ENCODE assay signal across 12 cellular contexts in genomic region chr5:176744584-176744965, GRCh38.
DNase-seq lines count a peak whose midpoint lies in the region; ATAC-seq and TF ChIP-seq lines count a peak whose summit lies in the region.
"Had no signal": no experiment of that assay in that cellular context is flagged by ENCODE, and none has a peak within 500 bp of the region (broad histone marks: within the 10 kb centered on the region; RNA-seq: fewer than 3 reads in every experiment).

No MANE protein-coding gene starts in this region.

- H3K36me3 ChIP-seq in kidney epithelial cell (ENCODE audit: control insufficient read depth, insufficient read depth, low read length) = no peaks in the 10 kb centered on the region
- H3K36me3 ChIP-seq: SJCRH30 had no signal

- CTCF ChIA-PET in WTC11 (lab: Charles Lee) = interaction anchor here (0.5 to 8.1 kb wide), 33 partner anchors 9 to 294 kb away, joined by 3 to 106 read pairs (median 5); partner anchors contain the start of gene TSPAN17
- CTCF ChIA-PET in CD4-positive, alpha-beta T cell (lab: Charles Lee) = no interaction called here

- peaks cover 64% of the 10 kb centered on the region for H3K4me1 Mint-ChIP-seq in WTC11
- peaks cover 28% of the 10 kb centered on the region for H3K4me1 Mint-ChIP-seq in CD4-positive, alpha-beta T cell (ENCODE audit: low read depth)

- H3K27ac ChIP-seq in CD4-positive, alpha-beta T cell (ENCODE audit: low read depth, low read length) = no peak overlapping the region
- H3K27ac ChIP-seq: GM23248, SJCRH30 had no signal

- peaks cover 37% of the 10 kb centered on the region for H3K27me3 Mint-ChIP-seq in WTC11 (ENCODE audit: low read depth)
- H3K27me3 Mint-ChIP-seq in CD4-positive, alpha-beta T cell = peaks cover 68% of the 10 kb centered on the region

- H3K4me3 ChIP-seq in AG10803 (ENCODE audit: low read length) = no peak overlapping the region
- no peak overlapping the region for H3K4me3 ChIP-seq in kidney epithelial cell (ENCODE audit: low read depth, low read length)
- H3K4me3 ChIP-seq: GM23248, SJCRH30 had no signal

- H3K36me3 Mint-ChIP-seq in WTC11 = no peaks in the 10 kb centered on the region
- no peaks in the 10 kb centered on the region for H3K36me3 Mint-ChIP-seq in CD4-positive, alpha-beta T cell (ENCODE audit: low read depth)

- TF ChIP-seq CTCF in AG10803 (conservative IDR thresholded peaks at IDR 0.05; ENCODE audit: low read length) (peak; percentile 12; the same call in 1 of the 2 replicates), GM13976 (IDR thresholded peaks at IDR 0.05; ENCODE audit: borderline replicate concordance, control extremely low read depth, extremely low read depth, insufficient read depth, missing control alignments) (no peak), WTC11 (IDR thresholded peaks at IDR 0.05) (no peak), kidney epithelial cell (IDR thresholded peaks at IDR 0.05; ENCODE audit: insufficient read depth, low read length, poor library complexity, severe bottlenecking) (peak; percentile 43)
- TF ChIP-seq CTCF in CD4-positive, alpha-beta T cell (IDR thresholded peaks at IDR 0.05) = no peak

- H3K9me3 Mint-ChIP-seq in WTC11 = no peaks in the 10 kb centered on the region
- H3K9me3 Mint-ChIP-seq in CD4-positive, alpha-beta T cell = no peaks in the 10 kb centered on the region

- H3K27me3 ChIP-seq in kidney epithelial cell (ENCODE audit: control insufficient read depth, insufficient read depth, low read length) = peaks cover 43% of the 10 kb centered on the region
- peaks cover 76% of the 10 kb centered on the region for H3K27me3 ChIP-seq in CD4-positive, alpha-beta T cell (ENCODE audit: control insufficient read depth, insufficient read depth, low read length)

- DNase-seq in AG10803 (ENCODE audit: low read depth) (no peak), GM13976 (ENCODE audit: low spot score) (peak; percentile 40), WTC11 (ENCODE audit: low spot score) (no peak), kidney epithelial cell (ENCODE audit: low read depth) (no peak), HPDE6-E6E7 (ENCODE audit: extremely low spot score) (no peak), NCI-H2227 treated with DMSO at 0.1 percent for 48 hours (lab: John Stamatoyannopoulos, UW) (no peak)
- no peak for DNase-seq in CD4-positive, alpha-beta T cell
- DNase-seq: activated T-cell treated with anti-CD3 and anti-CD28 coated beads for 4 hours, GM23248, left colon, SJCRH30 had no signal

- H3K9me3 ChIP-seq in CD4-positive, alpha-beta T cell (ENCODE audit: control insufficient read depth, low read length) = no peaks in the 10 kb centered on the region
- H3K9me3 ChIP-seq: SJCRH30 had no signal

- ATAC-seq in WTC11 = no peak; the same call in 1 of the 2 replicates
- ATAC-seq in HG03354 (IDR thresholded peaks at IDR 0.05; ENCODE audit: poor library complexity, severe bottlenecking, unreplicated experiment) = no peak
- no peak for ATAC-seq in CD4-positive, alpha-beta T cell (ENCODE audit: poor library complexity)
- ATAC-seq: left colon had no signal

- intact Hi-C loops in CD4-positive, alpha-beta T cell (cut with DNase I, micrococcal nuclease) = no loop called here

- no peak overlapping the region for H3K27ac Mint-ChIP-seq in WTC11
- H3K27ac Mint-ChIP-seq in CD4-positive, alpha-beta T cell = no peak overlapping the region

- H3K4me3 Mint-ChIP-seq in WTC11 = peak overlapping the region; percentile 70
- H3K4me3 Mint-ChIP-seq in CD4-positive, alpha-beta T cell = no peak overlapping the region

- POLR2A ChIA-PET in WTC11 (lab: Charles Lee) = interaction anchor here (0.7 kb wide), 1 partner anchor 43 kb away, joined by 3 read pairs; no protein-coding TSS in a partner anchor
- POLR2A ChIA-PET in CD4-positive, alpha-beta T cell (lab: Charles Lee) = no interaction called here

- in situ Hi-C loops in GM13976 (cut with MboI; ENCODE audit: low sequenced_read_pairs, unreplicated experiment) = no loop called here

TF ChIP-seq in WTC11, 78 proteins besides CTCF, POLR2A, EP300 and RAD21:
- TF ChIP-seq NFATC4 (CRISPR knock-in tag; IDR thresholded peaks at IDR 0.05) (no peak), IRF1 (CRISPR knock-in tag; IDR thresholded peaks at IDR 0.05) (0 out of 2 replicates have a peak, but pooled peaks have one; percentile 2), GTF2I (CRISPR knock-in tag; conservative IDR thresholded peaks at IDR 0.05) (no peak), ETV6 (CRISPR knock-in tag; IDR thresholded peaks at IDR 0.05) (0 out of 2 replicates have a peak, but pooled peaks have one; percentile 44), NFYB (CRISPR knock-in tag; conservative IDR thresholded peaks at IDR 0.05; ENCODE audit: low read depth) (no peak)
- TF ChIP-seq, protein P1, sequence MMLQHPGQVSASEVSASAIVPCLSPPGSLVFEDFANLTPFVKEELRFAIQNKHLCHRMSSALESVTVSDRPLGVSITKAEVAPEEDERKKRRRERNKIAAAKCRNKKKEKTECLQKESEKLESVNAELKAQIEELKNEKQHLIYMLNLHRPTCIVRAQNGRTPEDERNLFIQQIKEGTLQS (CRISPR knock-in tag; conservative IDR thresholded peaks at IDR 0.05) = no peak
- TF ChIP-seq, protein P2, sequence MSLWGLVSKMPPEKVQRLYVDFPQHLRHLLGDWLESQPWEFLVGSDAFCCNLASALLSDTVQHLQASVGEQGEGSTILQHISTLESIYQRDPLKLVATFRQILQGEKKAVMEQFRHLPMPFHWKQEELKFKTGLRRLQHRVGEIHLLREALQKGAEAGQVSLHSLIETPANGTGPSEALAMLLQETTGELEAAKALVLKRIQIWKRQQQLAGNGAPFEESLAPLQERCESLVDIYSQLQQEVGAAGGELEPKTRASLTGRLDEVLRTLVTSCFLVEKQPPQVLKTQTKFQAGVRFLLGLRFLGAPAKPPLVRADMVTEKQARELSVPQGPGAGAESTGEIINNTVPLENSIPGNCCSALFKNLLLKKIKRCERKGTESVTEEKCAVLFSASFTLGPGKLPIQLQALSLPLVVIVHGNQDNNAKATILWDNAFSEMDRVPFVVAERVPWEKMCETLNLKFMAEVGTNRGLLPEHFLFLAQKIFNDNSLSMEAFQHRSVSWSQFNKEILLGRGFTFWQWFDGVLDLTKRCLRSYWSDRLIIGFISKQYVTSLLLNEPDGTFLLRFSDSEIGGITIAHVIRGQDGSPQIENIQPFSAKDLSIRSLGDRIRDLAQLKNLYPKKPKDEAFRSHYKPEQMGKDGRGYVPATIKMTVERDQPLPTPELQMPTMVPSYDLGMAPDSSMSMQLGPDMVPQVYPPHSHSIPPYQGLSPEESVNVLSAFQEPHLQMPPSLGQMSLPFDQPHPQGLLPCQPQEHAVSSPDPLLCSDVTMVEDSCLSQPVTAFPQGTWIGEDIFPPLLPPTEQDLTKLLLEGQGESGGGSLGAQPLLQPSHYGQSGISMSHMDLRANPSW (CRISPR knock-in tag; conservative IDR thresholded peaks at IDR 0.05; ENCODE audit: low read depth) = no peak

Comparison
In these comparisons a context has a peak if more than half of its experiments do, and no peak if none do; other contexts are left out.
1. CTCF ChIP-seq: peak in AG10803 (single experiment) and kidney epithelial cell (single experiment); none in GM13976 (single experiment), WTC11 (single experiment) and CD4-positive, alpha-beta T cell (single experiment).